ENCODE assay signal across 17 cellular contexts in genomic region chr16:5006348-5007193, GRCh38. TPM values are rescaled to one million over a fixed set of nuclear protein-coding genes. Genes with fewer than 3 reads are reported as not detected.
"Had no signal": no experiment of that assay in that cellular context is flagged by ENCODE, and none has a peak within 500 bp of the region (broad histone marks: within the 10 kb centered on the region; RNA-seq: fewer than 3 reads in every experiment).

No MANE protein-coding gene starts in this region.

- H3K4me3 ChIP-seq: adrenal gland, cardiac muscle cell, esophagus squamous epithelium, heart right ventricle, pancreas, SK-N-MC, suprapubic skin, upper lobe of left lung had no signal

- FAIRE-seq: colon, pancreas, TTC549 had no signal

- ATAC-seq: activated CD4-positive, alpha-beta T cell treated with anti-CD3 and anti-CD28 coated beads for 36 hours; activated naive CD4-positive, alpha-beta T cell treated with anti-CD3 and anti-CD28 coated beads, Interleukin-2, amount 50 U/mL, for 72 hours; heart right ventricle; naive thymus-derived CD4-positive, alpha-beta T cell; pancreas had no signal

- H3K27me3 ChIP-seq: adrenal gland, cardiac muscle cell, pancreas, suprapubic skin, upper lobe of left lung had no signal

- H3K9me3 ChIP-seq: adrenal gland, esophagus squamous epithelium, heart right ventricle, pancreas, suprapubic skin, upper lobe of left lung had no signal

- H3K36me3 ChIP-seq: adrenal gland, cardiac muscle cell, esophagus squamous epithelium, pancreas, suprapubic skin, upper lobe of left lung had no signal

- H3K4me1 ChIP-seq: adrenal gland, esophagus squamous epithelium, pancreas, suprapubic skin, upper lobe of left lung had no signal

- H3K27ac ChIP-seq: adrenal gland, cardiac muscle cell, esophagus squamous epithelium, pancreas, SK-N-MC, suprapubic skin, upper lobe of left lung had no signal

- DNase-seq: activated CD4-positive, alpha-beta T cell treated with anti-CD3 and anti-CD28 coated beads for 36 hours; activated CD4-positive, alpha-beta T cell treated with anti-CD3 and anti-CD28 coated beads, Interleukin-2, amount 50 U/mL, for 48 hours; activated gamma-delta T cell treated with Interleukin-2 at 50 U/mL for 16 hours; adrenal gland; esophagus squamous epithelium; heart right ventricle; mesenchymal stem cell; naive thymus-derived CD4-positive, alpha-beta T cell; pancreas; stimulated activated CD4-positive, alpha-beta T cell treated with anti-CD3 and anti-CD28 coated beads, Interleukin-2, amount 100 ng/mL, for 48 hours; upper lobe of left lung had no signal

RNA-seq across cellular contexts. Expression of gene SEC14L5, which starts 48.4 kb away (rescaled TPM):
- polyA plus RNA-seq: cardiac muscle cell; naive thymus-derived CD4-positive, alpha-beta T cell had no signal

RNA-seq across cellular contexts. Expression of gene C16orf89, which starts 59.2 kb away (rescaled TPM):
- total RNA-seq: activated CD4-positive, alpha-beta T cell treated with anti-CD3 and anti-CD28 coated beads for 36 hours; activated naive CD4-positive, alpha-beta T cell treated with anti-CD3 and anti-CD28 coated beads, Interleukin-2, amount 50 U/mL, for 72 hours; cardiac muscle cell; naive thymus-derived CD4-positive, alpha-beta T cell had no signal
- polyA plus RNA-seq: naive thymus-derived CD4-positive, alpha-beta T cell had no signal
